In genomic region chr3:16429086-16429485, GRCh38 we compare ENCODE assay signal across 24 cellular contexts.
DNase-seq lines count a peak whose midpoint lies in the region; ATAC-seq and TF ChIP-seq lines count a peak whose summit lies in the region.
"Had no signal": no experiment of that assay in that cellular context is flagged by ENCODE, and none has a peak within 500 bp of the region (broad histone marks: within the 10 kb centered on the region; RNA-seq: fewer than 3 reads in every experiment).

No MANE protein-coding gene starts in this region.

- no peak for TF ChIP-seq POLR2A in uterus (IDR thresholded peaks at IDR 0.05)

- in situ Hi-C loops in KBM-7 (cut with MboI; ENCODE audit: low pct_unique_long_range_greater_than_20kb, low sequenced_read_pairs): no loop called here

- no peak overlapping the region for H3K4me3 Mint-ChIP-seq in natural killer cell
- no peak overlapping the region for H3K4me3 Mint-ChIP-seq in natural killer cell treated with Interleukin-12 subunit alpha and Interleukin-12 subunit beta and Interleukin-15 and Interleukin-18, amount 100 ng/mL, for 72 hours
- peak overlapping the region; percentile 1 for H3K4me3 Mint-ChIP-seq in activated B cell treated with CpG ODN at 0.5 μM for 24 hours
- H3K4me3 Mint-ChIP-seq: activated CD4-positive, alpha-beta memory T cell treated with anti-CD3 and anti-CD28 coated beads, Interleukin-2, amount 10 ng/mL, durations not matched to agents 7 days and 5 days; activated naive CD8-positive, alpha-beta T cell; dendritic cell treated with granulocyte-macrophage colony-stimulating factor and Interleukin-4, amounts not matched to agents 40 ng/mL and 50 ng/mL, for 4 days; nephron progenitor cell had no signal

- ATAC-seq in natural killer cell (no peak), activated B cell treated with CpG ODN at 0.5 μM for 24 hours (ENCODE audit: low read depth) (no peak)
- ATAC-seq in natural killer cell treated with Interleukin-12 subunit alpha and Interleukin-12 subunit beta and Interleukin-15 and Interleukin-18, amount 100 ng/mL, for 72 hours: no peak
- ATAC-seq: HepG2 had no signal

- H3K9me3 ChIP-seq in uterus: no peaks in the 10 kb centered on the region

- H3K27ac Mint-ChIP-seq in natural killer cell (peak overlapping the region; percentile 17 to 60), activated B cell treated with CpG ODN at 0.5 μM for 24 hours (no peak overlapping the region)
- no peak overlapping the region for H3K27ac Mint-ChIP-seq in natural killer cell treated with Interleukin-12 subunit alpha and Interleukin-12 subunit beta and Interleukin-15 and Interleukin-18, amount 100 ng/mL, for 72 hours
- H3K27ac Mint-ChIP-seq: activated CD4-positive, alpha-beta memory T cell treated with anti-CD3 and anti-CD28 coated beads, Interleukin-2, amount 10 ng/mL, durations not matched to agents 7 days and 5 days; activated naive CD8-positive, alpha-beta T cell; dendritic cell treated with granulocyte-macrophage colony-stimulating factor and Interleukin-4, amounts not matched to agents 40 ng/mL and 50 ng/mL, for 4 days; nephron progenitor cell had no signal

- DNase-seq in natural killer cell (no peak), activated B cell treated with CpG ODN at 0.5 μM for 24 hours (no peak), iris pigment epithelial cell (ENCODE audit: low read depth) (peak; percentile 52), uterus (no peak), KBM-7 (no peak), HPDE6-E6E7 (ENCODE audit: extremely low spot score) (no peak), T-helper 9 cell (no peak)
- DNase-seq in natural killer cell treated with Interleukin-12 subunit alpha and Interleukin-12 subunit beta and Interleukin-15 and Interleukin-18, amount 100 ng/mL, for 72 hours (ENCODE audit: low spot score): no peak
- DNase-seq: activated CD4-positive, alpha-beta memory T cell treated with anti-CD3 and anti-CD28 coated beads, Interleukin-2, amount 10 ng/mL, durations not matched to agents 7 days and 5 days; activated T-cell treated with anti-CD3 and anti-CD28 coated beads, Interleukin-2, amount 50 U/mL, for 48 hours; DMS53; foreskin melanocyte; GOT3; kidney glomerular epithelial cell; NCI-H1436 treated with DMSO at 0.1 percent for 48 hours; NCI-H2171; NCI-H526; nephron progenitor cell; SHP77; T-helper 1 cell had no signal

- no peak for TF ChIP-seq CTCF in natural killer cell (IDR thresholded peaks at IDR 0.05)
- TF ChIP-seq CTCF in activated B cell treated with CpG ODN at 0.5 μM for 24 hours (IDR thresholded peaks at IDR 0.05): no peak
- no peak for TF ChIP-seq CTCF in uterus (IDR thresholded peaks at IDR 0.05)

- H3K27ac ChIP-seq in uterus: peak overlapping the region; percentile 84 to 88
- H3K27ac ChIP-seq: VCaP had no signal

- POLR2A ChIA-PET in activated B cell treated with CpG ODN at 0.5 μM for 24 hours (lab: Charles Lee): interaction anchor here (0.8 kb wide), 1 partner anchor 51 kb away, joined by 3 read pairs; no protein-coding TSS in a partner anchor

- H3K36me3 ChIP-seq in uterus: no peaks in the 10 kb centered on the region

- H3K27me3 Mint-ChIP-seq in natural killer cell (ENCODE audit: low read depth in 2 of 2) (no peaks in the 10 kb centered on the region), activated B cell treated with CpG ODN at 0.5 μM for 24 hours (no peaks in the 10 kb centered on the region)
- no peaks in the 10 kb centered on the region for H3K27me3 Mint-ChIP-seq in natural killer cell treated with Interleukin-12 subunit alpha and Interleukin-12 subunit beta and Interleukin-15 and Interleukin-18, amount 100 ng/mL, for 72 hours
- H3K27me3 Mint-ChIP-seq: activated CD4-positive, alpha-beta memory T cell treated with anti-CD3 and anti-CD28 coated beads, Interleukin-2, amount 10 ng/mL, durations not matched to agents 7 days and 5 days; activated naive CD8-positive, alpha-beta T cell; dendritic cell treated with granulocyte-macrophage colony-stimulating factor and Interleukin-4, amounts not matched to agents 40 ng/mL and 50 ng/mL, for 4 days had no signal

- H3K9me3 Mint-ChIP-seq in natural killer cell (peaks cover 0 to 2% of the 10 kb centered on the region in 2 donors), activated B cell treated with CpG ODN at 0.5 μM for 24 hours (no peaks in the 10 kb centered on the region)
- H3K9me3 Mint-ChIP-seq in natural killer cell treated with Interleukin-12 subunit alpha and Interleukin-12 subunit beta and Interleukin-15 and Interleukin-18, amount 100 ng/mL, for 72 hours: no peaks in the 10 kb centered on the region
- H3K9me3 Mint-ChIP-seq: activated CD4-positive, alpha-beta memory T cell treated with anti-CD3 and anti-CD28 coated beads, Interleukin-2, amount 10 ng/mL, durations not matched to agents 7 days and 5 days; dendritic cell treated with granulocyte-macrophage colony-stimulating factor and Interleukin-4, amounts not matched to agents 40 ng/mL and 50 ng/mL, for 4 days; nephron progenitor cell had no signal

- intact Hi-C loops in natural killer cell (cut with micrococcal nuclease): no loop called here
- intact Hi-C loops in activated B cell treated with CpG ODN at 0.5 μM for 24 hours (cut with micrococcal nuclease): no loop called here
- intact Hi-C loops in uterus (cut with DNase I; ENCODE audit: low total_unique reads): no loop called here

- no peaks in the 10 kb centered on the region for H3K4me1 ChIP-seq in uterus

- peaks cover 58 to 61% of the 10 kb centered on the region in 2 donors for H3K4me1 Mint-ChIP-seq in natural killer cell
- peaks cover 58 to 60% of the 10 kb centered on the region in 2 donors for H3K4me1 Mint-ChIP-seq in natural killer cell treated with Interleukin-12 subunit alpha and Interleukin-12 subunit beta and Interleukin-15 and Interleukin-18, amount 100 ng/mL, for 72 hours (ENCODE audit: low read depth in 2 of 2)
- H3K4me1 Mint-ChIP-seq in activated B cell treated with CpG ODN at 0.5 μM for 24 hours: peaks cover 82% of the 10 kb centered on the region
- H3K4me1 Mint-ChIP-seq: activated CD4-positive, alpha-beta memory T cell treated with anti-CD3 and anti-CD28 coated beads, Interleukin-2, amount 10 ng/mL, durations not matched to agents 7 days and 5 days had no signal

- H3K27me3 ChIP-seq in uterus: no peaks in the 10 kb centered on the region

- peaks cover 16% of the 10 kb centered on the region for H3K36me3 Mint-ChIP-seq in natural killer cell
- H3K36me3 Mint-ChIP-seq in natural killer cell treated with Interleukin-12 subunit alpha and Interleukin-12 subunit beta and Interleukin-15 and Interleukin-18, amount 100 ng/mL, for 72 hours: peaks cover 48% of the 10 kb centered on the region
- H3K36me3 Mint-ChIP-seq in activated B cell treated with CpG ODN at 0.5 μM for 24 hours (ENCODE audit: low read depth): peaks cover 88% of the 10 kb centered on the region

- CTCF ChIA-PET in activated B cell treated with CpG ODN at 0.5 μM for 24 hours (lab: Charles Lee): interaction anchor here (1.1 kb wide), 1 partner anchor 83 kb away, joined by 3 read pairs; no protein-coding TSS in a partner anchor

- H3K4me3 ChIP-seq in uterus: no peak overlapping the region

Comparison
In these comparisons a context has a peak if more than half of its experiments do, and no peak if none do; other contexts are left out.
1. H3K27ac Mint-ChIP-seq: peak in natural killer cell (2 of 2); none in natural killer cell treated with Interleukin-12 subunit alpha and Interleukin-12 subunit beta and Interleukin-15 and Interleukin-18, amount 100 ng/mL, for 72 hours (0 of 2) and activated B cell treated with CpG ODN at 0.5 μM for 24 hours (single experiment).